Comparison of ENCODE assay signal across 8 cellular contexts in genomic region chr20:34112600-34113061, GRCh38. TPM values are rescaled to one million over a fixed set of nuclear protein-coding genes. Genes with fewer than 3 reads are reported as not detected.
DNase-seq lines count a peak whose midpoint lies in the region; ATAC-seq, FAIRE-seq and TF ChIP-seq lines count a peak whose summit lies in the region.

No MANE protein-coding gene starts in this region.

- peaks cover 45% of the 10 kb centered on the region for H3K79me2 ChIP-seq in K562 (ENCODE audit: control insufficient read depth, insufficient read depth, low read length)
- peaks cover 42% of the 10 kb centered on the region for H3K79me2 ChIP-seq in smooth muscle cell (ENCODE audit: low read depth)

- no peaks in the 10 kb centered on the region for H3K27me3 ChIP-seq in BLaER1 treated with 17β-estradiol and CSF1 and Interleukin-3, amounts not matched to agents 10 nM and 100 nM
- H3K27me3 ChIP-seq in K562 (ENCODE audit: control insufficient read depth in 2 of 2, insufficient read depth in 2 of 2, low read length in 2 of 2) (no peaks in the 10 kb centered on the region), smooth muscle cell (ENCODE audit: low read depth) (no peaks in the 10 kb centered on the region)

- H3K4me3 ChIP-seq in BLaER1 treated with 17β-estradiol and CSF1 and Interleukin-3, amounts not matched to agents 10 nM and 100 nM: peak overlapping the region; percentile 61 to 99 (median 92)
- H3K4me3 ChIP-seq in K562: peak overlapping the region; percentile 99
- H3K4me3 ChIP-seq in smooth muscle cell: peak overlapping the region; percentile 78

- no peaks in the 10 kb centered on the region for H3K9me3 ChIP-seq in BLaER1 treated with 17β-estradiol and CSF1 and Interleukin-3, amounts not matched to agents 10 nM and 100 nM (replicated peaks in 1 of 11)
- H3K9me3 ChIP-seq in K562 (replicated peaks; ENCODE audit: control insufficient read depth, insufficient read depth, low read depth, low read length) (no peaks in the 10 kb centered on the region), smooth muscle cell (replicated peaks; ENCODE audit: low read depth) (no peaks in the 10 kb centered on the region)

- no peaks in the 10 kb centered on the region for H3K9me1 ChIP-seq in K562 (ENCODE audit: control insufficient read depth, insufficient read depth, low read length)

- in situ Hi-C loops in K562 (cut with MboI): no loop called here

- DNase-seq in NCI-H345 (lab: John Stamatoyannopoulos, UW) (peak; percentile 72), K562 (ENCODE audit: extremely low read depth in 1 of 4, low spot score in 3 of 4) (peak in 2 of 4 experiments; percentile 46 to 61), iPS-NIHi11 (ENCODE audit: low spot score) (peak; percentile 41), smooth muscle cell (lab: John Stamatoyannopoulos, UW; ENCODE audit: unreplicated experiment) (no peak), foreskin melanocyte (no peak)

- peak overlapping the region; percentile 37 to 100 (median 97) for H3K27ac ChIP-seq in BLaER1 treated with 17β-estradiol and CSF1 and Interleukin-3, amounts not matched to agents 10 nM and 100 nM
- H3K27ac ChIP-seq in K562 (ENCODE audit: extremely low read depth, low read depth, low read length) (peak overlapping the region; percentile 99), smooth muscle cell (ENCODE audit: low read depth) (peak overlapping the region; percentile 91)

- H3F3A ChIP-seq in smooth muscle cell (ENCODE audit: low read depth): no peaks in the 10 kb centered on the region

- peaks cover 35 to 40% (median 38%) of the 10 kb centered on the region in 11 experiments for H4K20me1 ChIP-seq in BLaER1 treated with 17β-estradiol and CSF1 and Interleukin-3, amounts not matched to agents 10 nM and 100 nM
- H4K20me1 ChIP-seq in K562 (replicated peaks; ENCODE audit: control insufficient read depth, insufficient read depth, low read length) (peaks cover 37% of the 10 kb centered on the region), smooth muscle cell (ENCODE audit: low read depth) (peaks cover 39% of the 10 kb centered on the region)

- ATAC-seq in GM19455 (IDR thresholded peaks at IDR 0.05; ENCODE audit: unreplicated experiment): peak; percentile 26
- ATAC-seq in K562: peak; percentile 23
- no peak for ATAC-seq in GM19463 (IDR thresholded peaks at IDR 0.05; ENCODE audit: unreplicated experiment)

- no peak for TF ChIP-seq CTCF in K562 (IDR thresholded peaks at IDR 0.05 in 2 of 3, conservative IDR thresholded peaks at IDR 0.05 in 1 of 3; ENCODE audit: insufficient read depth in 2 of 3, low read depth in 1 of 3, low read length in 3 of 3)
- TF ChIP-seq CTCF in smooth muscle cell (IDR thresholded peaks at IDR 0.05; ENCODE audit: borderline replicate concordance, insufficient read depth, poor library complexity, severe bottlenecking): no peak

- CTCF ChIA-PET in K562 (lab: Yijun Ruan, JAX; ENCODE audit: low intra/inter-chr PET ratio): interaction anchor here (1.2 kb wide), 1 partner anchor 27 kb away, joined by 3 read pairs; no protein-coding TSS in a partner anchor

- no peak for TF ChIP-seq RAD21 in K562 (CRISPR knock-in tag; conservative IDR thresholded peaks at IDR 0.05 in 1 of 2, IDR thresholded peaks at IDR 0.05 in 1 of 2)

- BruUV-seq in K562 (replicated peaks; lab: Mats Ljungman, UMichigan): TSS peak; percentile 99

- no peak for TF ChIP-seq POLR2A in K562 (conservative IDR thresholded peaks at IDR 0.05)

- H3K9ac ChIP-seq in BLaER1 treated with 17β-estradiol and CSF1 and Interleukin-3, amounts not matched to agents 10 nM and 100 nM: peak overlapping the region; percentile 73 to 99 (median 96)
- H3K9ac ChIP-seq in K562 (ENCODE audit: insufficient read depth in 1 of 2, low read depth in 2 of 2, low read length in 2 of 2) (peak overlapping the region; percentile 100), smooth muscle cell (ENCODE audit: low read depth) (peak overlapping the region; percentile 74)

- POLR2A ChIA-PET in K562 (lab: Yijun Ruan, JAX): interaction anchor here (0.6 to 2.8 kb wide), 26 partner anchors 9 to 708 kb away, joined by 3 to 32 read pairs (median 4); partner anchors contain the start of genes CHMP4B and RALY

- WGBS in K562 (ENCODE audit: insufficient coverage, low coverage, missing lambda C conversion rate): 3% methylated on average over 18 of the region's 18 CpGs
- WGBS in smooth muscle cell (ENCODE audit: low lambda C conversion rate): 3% methylated on average over 18 of the region's 18 CpGs

- H2AFZ ChIP-seq in K562 (ENCODE audit: low read depth, low read length) (peak overlapping the region; percentile 94), smooth muscle cell (ENCODE audit: low read depth) (peak overlapping the region; percentile 93)

- intact Hi-C loops in K562 (cut with micrococcal nuclease): no loop called here

- H3K4me1 ChIP-seq in BLaER1 treated with 17β-estradiol and CSF1 and Interleukin-3, amounts not matched to agents 10 nM and 100 nM: peaks cover 30 to 45% (median 40%) of the 10 kb centered on the region in 10 experiments
- H3K4me1 ChIP-seq in K562 (replicated peaks in 1 of 2; ENCODE audit: control insufficient read depth in 2 of 2, insufficient read depth in 2 of 2, low read length in 2 of 2): peaks cover 18 to 21% of the 10 kb centered on the region in 2 experiments; a peak in 4 of 5 replicates
- H3K4me1 ChIP-seq in smooth muscle cell (ENCODE audit: low read depth): peaks cover 17% of the 10 kb centered on the region

- peak overlapping the region; percentile 67 to 95 (median 86) for H3K4me2 ChIP-seq in BLaER1 treated with 17β-estradiol and CSF1 and Interleukin-3, amounts not matched to agents 10 nM and 100 nM
- peak overlapping the region; percentile 99 for H3K4me2 ChIP-seq in K562 (ENCODE audit: insufficient read depth, low read length)
- H3K4me2 ChIP-seq in smooth muscle cell: peak overlapping the region; percentile 93

- no peak for FAIRE-seq in K562 (lab: Jason Lieb, UNC)

- no peak for TF ChIP-seq EP300 in K562 (IDR thresholded peaks at IDR 0.05; ENCODE audit: low read length)

- H3K36me3 ChIP-seq in BLaER1 treated with 17β-estradiol and CSF1 and Interleukin-3, amounts not matched to agents 10 nM and 100 nM: peaks cover 20 to 30% (median 26%) of the 10 kb centered on the region in 11 experiments; a peak in 21 of 22 replicates
- H3K36me3 ChIP-seq in K562 (ENCODE audit: control insufficient read depth, insufficient read depth, low read length) (peaks cover 36% of the 10 kb centered on the region), smooth muscle cell (ENCODE audit: low read depth) (peaks cover 5% of the 10 kb centered on the region)

TF ChIP-seq in K562, 482 proteins besides CTCF, POLR2A, EP300 and RAD21 (continues in another document):
- TF ChIP-seq FOXK1 (CRISPR knock-in tag; IDR thresholded peaks at IDR 0.05; ENCODE audit: borderline replicate concordance): no peak
- TF ChIP-seq TARDBP (IDR thresholded peaks at IDR 0.05): peak; percentile 29; the same call in 1 of the 2 replicates
- 0 out of 2 replicates have a peak, but pooled peaks have one; percentile 13 for TF ChIP-seq AFF4 (CRISPR knock-in tag; IDR thresholded peaks at IDR 0.05)
- TF ChIP-seq RBM17 (IDR thresholded peaks at IDR 0.05; ENCODE audit: borderline replicate concordance, low read depth, low read length): no peak
- 0 out of 4 replicates have a peak, but pooled peaks of 1 of the 2 experiments have one; percentile 48 for TF ChIP-seq FOXK2 (conservative IDR thresholded peaks at IDR 0.05 in 1 of 2, IDR thresholded peaks at IDR 0.05 in 1 of 2; ENCODE audit: low read depth in 2 of 2)
- no peak for TF ChIP-seq ZC3H8 (IDR thresholded peaks at IDR 0.05)

RNA-seq across cellular contexts. Expression of gene EIF2S2, which starts 0.6 kb away (rescaled TPM):
- total RNA-seq in K562 (2011; cell fraction: chromatin; rRNA removed; ENCODE audit: low replicate concordance): 24.4 and 38.1 TPM in 2 replicates
- total RNA-seq in K562 (2011; cell fraction: nucleolus; rRNA removed): 19.0 and 21.1 TPM in 2 replicates
- 32.6 and 47.0 TPM in 2 replicates for total RNA-seq in K562 (2011; cell fraction: nucleoplasm; rRNA removed)
- total RNA-seq in K562 (2014; rRNA removed) (120 and 135 TPM in 2 replicates), K562 (2014; rRNA removed; fragmentation: Illumina TruSeq; extraction: Trizol) (192 and 237 TPM in 2 replicates), K562 (2015; rRNA removed; fragmentation: Illumina TruSeq; extraction: Trizol) (154 and 159 TPM in 2 replicates), K562 (2021) (114 and 118 TPM in 2 replicates), smooth muscle cell (68.8 and 69.8 TPM in 2 replicates)
- polyA plus RNA-seq in K562 (2011; rRNA removed) (141 and 164 TPM in 2 replicates), K562 (2014; fragmentation: Illumina TruSeq; extraction: Trizol) (210 and 220 TPM in 2 replicates), K562 (2014; fragmentation: Nextera tagmentation; extraction: Ambion mirVana) (10 to 100 TPM; 79.7 to 92.3 TPM), K562 (2014; rRNA removed) (139 and 154 TPM in 2 replicates), smooth muscle cell (38.2 and 38.6 TPM in 2 replicates)
- 42.3 and 74.8 TPM in 2 replicates for polyA plus RNA-seq in K562 (2011; cell fraction: cytosol; rRNA removed)
- 27.0 and 49.4 TPM in 2 replicates for polyA plus RNA-seq in K562 (2011; cell fraction: nucleus; rRNA removed)
- 110 and 156 TPM in 2 replicates for polyA plus RNA-seq in K562 (2012)
- polyA minus RNA-seq in K562 (2011; rRNA and poly(A)+ RNA removed): 73.8 and 89.8 TPM in 2 replicates
- polyA minus RNA-seq in K562 (2011; cell fraction: cytosol; rRNA and poly(A)+ RNA removed): 30.5 and 32.7 TPM in 2 replicates
- polyA minus RNA-seq in K562 (2011; cell fraction: nucleus; rRNA and poly(A)+ RNA removed): 9.8 and 24.8 TPM in 2 replicates

Comparison
In these comparisons a context has a peak if more than half of its experiments do, and no peak if none do; other contexts are left out.
1. DNase-seq: peak in NCI-H345 (single experiment) and iPS-NIHi11 (single experiment); none in smooth muscle cell (single experiment) and foreskin melanocyte (single experiment).
2. Peak in every context shown above with its lines, with median percentiles within 50 percentile points of each other: H3K27ac ChIP-seq, H3K4me2 ChIP-seq, H3K4me3 ChIP-seq and H3K9ac ChIP-seq.